ENCODE assay signal across 6 cellular contexts in the genomic region with DNA sequence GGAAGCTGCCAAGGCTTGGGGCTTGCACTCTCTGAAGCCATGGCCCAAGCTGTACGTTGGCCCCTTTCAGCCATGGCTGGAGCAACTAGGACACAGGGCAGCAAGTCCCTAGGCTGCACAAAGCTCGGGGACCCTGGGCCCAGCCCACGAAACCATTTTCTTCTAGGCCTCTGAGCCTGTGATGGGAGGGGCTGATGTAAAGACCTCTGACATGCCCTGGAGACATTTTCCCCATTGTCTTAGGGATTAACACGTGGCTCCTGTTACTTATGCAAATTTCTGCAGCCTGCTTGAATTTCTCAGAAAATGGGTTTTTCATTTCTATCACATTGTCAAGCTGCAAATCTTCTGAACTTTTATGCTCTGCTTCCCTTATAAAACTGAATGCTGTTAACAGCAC.
"Had no signal": no experiment of that assay in that cellular context is flagged by ENCODE, and none has a peak within 500 bp of the region (broad histone marks: within the 10 kb centered on the region; RNA-seq: fewer than 3 reads in every experiment).

No MANE protein-coding gene starts in this region.

- H3K9ac ChIP-seq: KMS-11 had no signal

- H3K4me3 ChIP-seq: K562 had no signal

- H3K27ac ChIP-seq: HL-60, KMS-11 had no signal

- H3K4me2 ChIP-seq: KMS-11 had no signal

- DNase-seq: IMR-90, KBM-7, KG1 had no signal
